Comparison of ENCODE assay signal across 8 cellular contexts in the genomic region with DNA sequence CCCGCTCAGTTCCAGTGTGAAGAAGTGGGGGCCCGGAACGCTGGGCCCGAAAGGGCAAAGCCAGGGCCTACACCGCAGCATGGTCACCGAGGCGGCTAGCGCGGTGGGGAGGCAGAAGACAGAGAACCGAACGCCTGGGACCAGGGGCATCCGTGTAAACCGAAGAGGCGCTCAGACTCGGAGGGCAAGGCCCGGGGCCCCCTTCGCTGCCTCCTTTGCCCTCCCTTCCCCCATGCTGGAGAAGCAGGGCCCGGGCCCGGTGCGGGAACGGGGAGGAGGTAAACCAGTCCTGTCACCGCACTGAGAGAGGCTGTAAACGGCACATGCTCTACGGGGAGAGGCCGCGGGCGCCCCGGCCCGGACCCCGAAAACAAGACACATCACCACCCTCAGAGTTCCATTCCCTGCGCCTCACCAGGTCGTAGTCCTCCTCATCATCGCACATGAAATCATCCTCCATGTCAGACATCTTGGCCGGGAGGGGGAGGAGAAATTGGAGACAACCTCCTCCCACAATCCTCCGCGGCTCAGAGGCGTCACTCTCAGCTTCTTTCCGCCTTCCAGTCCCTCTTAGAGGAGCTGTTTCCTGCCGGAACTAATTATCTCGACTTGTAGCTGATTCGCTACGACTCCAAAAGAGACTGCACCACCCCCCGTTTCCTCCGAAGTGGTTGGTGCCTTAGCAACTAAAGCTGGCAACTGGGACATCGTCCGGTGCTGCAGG.
DNase-seq lines count a peak whose midpoint lies in the region; ATAC-seq and TF ChIP-seq lines count a peak whose summit lies in the region.

A gene (minus strand): TSS at position 490 of the 724 bp plus-strand sequence. CDS start 21 bp downstream, at position 469.

- TF ChIP-seq CTCF in AG09319 (IDR thresholded peaks at IDR 0.05; ENCODE audit: low read depth, low read length), result no peak

- DNase-seq in AG09319 (ENCODE audit: extremely low read depth, low read depth) (peak; percentile 97), NCI-H446 treated with DMSO at 0.1 percent for 48 hours (lab: John Stamatoyannopoulos, UW) (peak; percentile 93), cerebellar nuclear complex (lab: John Stamatoyannopoulos, UW) (peak; percentile 66 to 88), islet precursor cell (peak; percentile 99)
- DNase-seq in activated CD4-positive, CD25-positive, alpha-beta regulatory T cell treated with anti-CD3 and anti-CD28 coated beads, Interleukin-2, amount 50 U/mL, for 72 hours, result peak; percentile 85
- peak; percentile 83 to 98 (median 93) for DNase-seq in stimulated activated CD4-positive, alpha-beta T cell treated with anti-CD3 and anti-CD28 coated beads, Interleukin-12 subunit alpha, Interleukin-12 subunit beta, amount 100 ng/mL, for 48 hours (ENCODE audit: low read depth in 2 of 3, low spot score in 1 of 3)

- ATAC-seq in GM19035 (IDR thresholded peaks at IDR 0.05; ENCODE audit: unreplicated experiment) (peak; percentile 93), HG03354 (IDR thresholded peaks at IDR 0.05; ENCODE audit: poor library complexity, severe bottlenecking, unreplicated experiment) (peak; percentile 93)

Comparison
In these comparisons a context has a peak if more than half of its experiments do, and no peak if none do; other contexts are left out.
1. Peak in every context shown above with its lines: DNase-seq and ATAC-seq.